In the genomic region with DNA sequence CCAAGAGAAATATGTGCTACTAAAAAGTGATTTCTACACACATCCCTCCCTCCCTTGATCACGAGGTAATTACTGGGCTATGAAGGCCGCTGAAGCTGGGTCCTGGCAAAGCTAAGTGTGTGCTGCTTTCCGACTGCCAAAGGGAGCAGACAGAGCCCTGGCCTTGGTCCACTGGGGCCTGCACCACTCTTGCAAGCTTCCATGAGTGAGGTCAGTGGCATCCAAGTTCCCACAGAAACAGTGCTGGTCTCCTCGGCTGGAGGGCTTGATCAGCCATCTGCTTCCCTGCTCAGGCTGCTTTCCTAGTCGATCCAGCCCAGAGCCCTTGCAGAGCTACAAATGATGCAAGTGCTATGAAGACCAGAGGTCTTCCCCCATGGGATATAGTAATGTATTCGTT, we compare ENCODE assay signal across 1 cellular context.
TF ChIP-seq lines count a peak whose summit lies in the region.

No MANE protein-coding gene starts in this region.

TF ChIP-seq in IMR-90, 13 proteins besides CTCF, POLR2A, EP300 and RAD21 (continued from another document):
- TF ChIP-seq, protein P1, sequence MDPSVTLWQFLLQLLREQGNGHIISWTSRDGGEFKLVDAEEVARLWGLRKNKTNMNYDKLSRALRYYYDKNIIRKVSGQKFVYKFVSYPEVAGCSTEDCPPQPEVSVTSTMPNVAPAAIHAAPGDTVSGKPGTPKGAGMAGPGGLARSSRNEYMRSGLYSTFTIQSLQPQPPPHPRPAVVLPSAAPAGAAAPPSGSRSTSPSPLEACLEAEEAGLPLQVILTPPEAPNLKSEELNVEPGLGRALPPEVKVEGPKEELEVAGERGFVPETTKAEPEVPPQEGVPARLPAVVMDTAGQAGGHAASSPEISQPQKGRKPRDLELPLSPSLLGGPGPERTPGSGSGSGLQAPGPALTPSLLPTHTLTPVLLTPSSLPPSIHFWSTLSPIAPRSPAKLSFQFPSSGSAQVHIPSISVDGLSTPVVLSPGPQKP (IDR thresholded peaks at IDR 0.05; ENCODE audit: borderline replicate concordance, low read depth, low read length), result no peak
- no peak for TF ChIP-seq SMC3 (IDR thresholded peaks at IDR 0.05; ENCODE audit: low read depth, low read length)
TF ChIP-seq in IMR-90: peak in this region for 0.
